Comparison of ENCODE assay signal across 30 cellular contexts in the genomic region with DNA sequence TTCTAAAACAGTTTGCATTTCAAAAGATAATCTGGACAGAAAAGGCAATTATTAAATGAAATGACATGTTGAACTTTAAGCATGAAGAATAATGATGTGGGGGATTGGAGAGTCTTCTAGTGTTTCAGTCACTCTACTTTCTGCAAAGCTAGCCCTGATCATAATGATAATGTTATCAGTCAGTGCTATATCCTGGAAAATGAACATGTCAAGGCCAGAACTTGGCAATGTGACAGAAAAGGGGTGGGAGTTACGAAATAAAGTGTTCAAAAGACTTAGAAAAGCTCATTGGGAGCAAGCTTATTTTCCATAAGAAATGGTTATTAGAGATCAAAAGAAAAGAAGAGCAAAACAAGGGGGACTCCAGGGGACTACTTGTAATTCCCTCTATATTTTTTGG.
DNase-seq lines count a peak whose midpoint lies in the region; ATAC-seq, FAIRE-seq and TF ChIP-seq lines count a peak whose summit lies in the region.
"Had no signal": no experiment of that assay in that cellular context is flagged by ENCODE, and none has a peak within 500 bp of the region (broad histone marks: within the 10 kb centered on the region; RNA-seq: fewer than 3 reads in every experiment).

No MANE protein-coding gene starts in this region.

- no peaks in the 10 kb centered on the region for H3K27me3 ChIP-seq in bronchial epithelial cell (ENCODE audit: control insufficient read depth, insufficient read depth, low read length)
- H3K27me3 ChIP-seq in CD4-positive, alpha-beta T cell (ENCODE audit: control insufficient read depth, insufficient read depth, low read length): no peaks in the 10 kb centered on the region
- H3K27me3 ChIP-seq: BLaER1 treated with 17β-estradiol and CSF1 and Interleukin-3, amounts not matched to agents 10 nM and 100 nM; heart left ventricle; tibial nerve had no signal

- H3K27ac Mint-ChIP-seq in CD4-positive, alpha-beta T cell: no peak overlapping the region
- H3K27ac Mint-ChIP-seq: activated CD8-positive, alpha-beta T cell treated with anti-CD3 and anti-CD28 coated beads for 36 hours; activated naive CD4-positive, alpha-beta T cell treated with anti-CD3 and anti-CD28 coated beads, Interleukin-2, amount 10 ng/mL, durations not matched to agents 7 days and 5 days; natural killer cell treated with Interleukin-12 subunit alpha and Interleukin-12 subunit beta and Interleukin-15 and Interleukin-18, amount 100 ng/mL, for 72 hours had no signal

- H3K4me1 Mint-ChIP-seq in CD4-positive, alpha-beta T cell (ENCODE audit: low read depth): no peaks in the 10 kb centered on the region
- H3K4me1 Mint-ChIP-seq: activated naive CD4-positive, alpha-beta T cell treated with anti-CD3 and anti-CD28 coated beads, Interleukin-2, amount 10 ng/mL, durations not matched to agents 7 days and 5 days had no signal

- no peak overlapping the region for H3K27ac ChIP-seq in CD4-positive, alpha-beta T cell (ENCODE audit: low read depth, low read length)
- H3K27ac ChIP-seq: BLaER1 treated with 17β-estradiol and CSF1 and Interleukin-3, amounts not matched to agents 10 nM and 100 nM; heart left ventricle; psoas muscle; tibial nerve had no signal

- POLR2A ChIA-PET in CD4-positive, alpha-beta T cell (lab: Charles Lee): no interaction called here

- no peaks in the 10 kb centered on the region for H3K9me3 ChIP-seq in CD4-positive, alpha-beta T cell (ENCODE audit: control insufficient read depth, low read length)
- H3K9me3 ChIP-seq: BLaER1 treated with 17β-estradiol and CSF1 and Interleukin-3, amounts not matched to agents 10 nM and 100 nM; heart left ventricle; psoas muscle; tibial nerve had no signal

- no peaks in the 10 kb centered on the region for H3K36me3 Mint-ChIP-seq in CD4-positive, alpha-beta T cell (ENCODE audit: low read depth)
- H3K36me3 Mint-ChIP-seq: activated naive CD4-positive, alpha-beta T cell treated with anti-CD3 and anti-CD28 coated beads, Interleukin-2, amount 10 ng/mL, durations not matched to agents 7 days and 5 days; natural killer cell treated with Interleukin-12 subunit alpha and Interleukin-12 subunit beta and Interleukin-15 and Interleukin-18, amount 100 ng/mL, for 72 hours had no signal

- H3K27me3 Mint-ChIP-seq in CD4-positive, alpha-beta T cell: no peaks in the 10 kb centered on the region
- H3K27me3 Mint-ChIP-seq: activated CD8-positive, alpha-beta T cell treated with anti-CD3 and anti-CD28 coated beads for 36 hours; activated naive CD4-positive, alpha-beta T cell treated with anti-CD3 and anti-CD28 coated beads, Interleukin-2, amount 10 ng/mL, durations not matched to agents 7 days and 5 days; natural killer cell treated with Interleukin-12 subunit alpha and Interleukin-12 subunit beta and Interleukin-15 and Interleukin-18, amount 100 ng/mL, for 72 hours had no signal

- in situ Hi-C loops in KBM-7 (cut with MboI; ENCODE audit: low pct_unique_long_range_greater_than_20kb, low sequenced_read_pairs): no loop called here

- ATAC-seq in CD4-positive, alpha-beta T cell (ENCODE audit: poor library complexity): no peak
- ATAC-seq: activated CD8-positive, alpha-beta T cell treated with anti-CD3 and anti-CD28 coated beads for 36 hours; heart left ventricle; natural killer cell treated with Interleukin-12 subunit alpha and Interleukin-12 subunit beta and Interleukin-15 and Interleukin-18, amount 100 ng/mL, for 72 hours; psoas muscle had no signal

- no peaks in the 10 kb centered on the region for H3K36me3 ChIP-seq in bronchial epithelial cell (ENCODE audit: control insufficient read depth, insufficient read depth, low read length)
- H3K36me3 ChIP-seq: BLaER1 treated with 17β-estradiol and CSF1 and Interleukin-3, amounts not matched to agents 10 nM and 100 nM; heart left ventricle; tibial nerve had no signal

- DNase-seq in LHCN-M2 (ENCODE audit: low read depth) (peak; percentile 21), NCI-H226 (peak; percentile 18), bronchial epithelial cell (ENCODE audit: low read depth) (peak; percentile 54), myocyte (ENCODE audit: low read depth) (peak; percentile 18), KBM-7 (no peak), SHP77 (lab: John Stamatoyannopoulos, UW) (no peak)
- DNase-seq in CD4-positive, alpha-beta T cell: no peak
- DNase-seq: activated CD8-positive, alpha-beta memory T cell treated with anti-CD3 and anti-CD28 coated beads, Interleukin-2, amount 50 U/mL, for 48 hours; activated CD8-positive, alpha-beta T cell treated with anti-CD3 and anti-CD28 coated beads for 36 hours; activated naive CD4-positive, alpha-beta T cell treated with anti-CD3 and anti-CD28 coated beads, Interleukin-2, amount 10 ng/mL, durations not matched to agents 7 days and 5 days; anterior cingulate cortex; COR-L47; cortex of kidney; DMS79 treated with DMSO at 0.1 percent for 48 hours; effector memory CD4-positive, alpha-beta T cell; foreskin melanocyte; GDM1; heart left ventricle; IMR-90; kidney; NCI-H1105; NCI-H187; NCI-H524; occipital lobe; psoas muscle; stimulated activated CD4-positive, alpha-beta T cell treated with anti-CD3 and anti-CD28 coated beads, Interleukin-4, amount 100 ng/mL, for 24 hours; T-helper 2 cell had no signal

- intact Hi-C loops in CD4-positive, alpha-beta T cell (cut with DNase I, micrococcal nuclease): no loop called here

- H3K9me3 Mint-ChIP-seq in CD4-positive, alpha-beta T cell: no peaks in the 10 kb centered on the region
- H3K9me3 Mint-ChIP-seq: activated CD8-positive, alpha-beta T cell treated with anti-CD3 and anti-CD28 coated beads for 36 hours; activated naive CD4-positive, alpha-beta T cell treated with anti-CD3 and anti-CD28 coated beads, Interleukin-2, amount 10 ng/mL, durations not matched to agents 7 days and 5 days had no signal

- FAIRE-seq in bronchial epithelial cell (lab: Jason Lieb, UNC): no peak
- FAIRE-seq: kidney had no signal

- H3K4me3 Mint-ChIP-seq in CD4-positive, alpha-beta T cell: no peak overlapping the region
- H3K4me3 Mint-ChIP-seq: activated CD8-positive, alpha-beta T cell treated with anti-CD3 and anti-CD28 coated beads for 36 hours; activated naive CD4-positive, alpha-beta T cell treated with anti-CD3 and anti-CD28 coated beads, Interleukin-2, amount 10 ng/mL, durations not matched to agents 7 days and 5 days; natural killer cell treated with Interleukin-12 subunit alpha and Interleukin-12 subunit beta and Interleukin-15 and Interleukin-18, amount 100 ng/mL, for 72 hours had no signal

- CTCF ChIA-PET in CD4-positive, alpha-beta T cell (lab: Charles Lee): no interaction called here

- TF ChIP-seq CTCF in bronchial epithelial cell (IDR thresholded peaks at IDR 0.05; ENCODE audit: insufficient read depth, low read length, severe bottlenecking): no peak
- no peak for TF ChIP-seq CTCF in CD4-positive, alpha-beta T cell (IDR thresholded peaks at IDR 0.05)

- H3K4me3 ChIP-seq in bronchial epithelial cell (ENCODE audit: low read depth, low read length): no peak overlapping the region
- H3K4me3 ChIP-seq: BLaER1 treated with 17β-estradiol and CSF1 and Interleukin-3, amounts not matched to agents 10 nM and 100 nM; heart left ventricle; psoas muscle; tibial nerve had no signal

Comparison
In these comparisons a context has a peak if more than half of its experiments do, and no peak if none do; other contexts are left out.
1. DNase-seq: peak in LHCN-M2 (single experiment), NCI-H226 (single experiment), bronchial epithelial cell (single experiment) and myocyte (single experiment); none in KBM-7 (single experiment), SHP77 (0 of 2) and CD4-positive, alpha-beta T cell (0 of 10).